In the genomic region with DNA sequence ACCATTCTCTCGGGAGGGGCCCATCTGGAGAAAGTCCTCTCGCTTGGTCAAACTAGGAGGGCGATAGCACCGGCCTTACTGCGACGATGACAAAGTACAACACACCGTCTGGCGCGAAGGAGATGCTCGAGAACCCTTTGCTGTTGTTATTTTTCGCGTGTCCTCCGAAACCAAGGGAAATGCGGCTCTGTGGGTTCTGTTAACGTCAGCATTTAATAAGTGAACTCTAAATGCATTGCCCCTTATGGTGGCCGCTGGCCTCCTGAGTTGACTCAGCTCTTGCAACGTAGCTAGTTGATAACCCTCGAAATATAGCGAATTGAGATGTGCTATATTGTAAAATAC, we compare ENCODE assay signal across 7 cellular contexts. TPM values are rescaled to one million over a fixed set of nuclear protein-coding genes. Genes with fewer than 3 reads are reported as not detected.
DNase-seq lines count a peak whose midpoint lies in the region; ATAC-seq and TF ChIP-seq lines count a peak whose summit lies in the region.

No MANE protein-coding gene starts in this region.

- peak overlapping the region; percentile 15 for H3K9ac ChIP-seq in neural progenitor cell

- TF ChIP-seq CTCF in esophagus muscularis mucosa (IDR thresholded peaks at IDR 0.05) (no peak), neural progenitor cell (IDR thresholded peaks at IDR 0.05) (no peak)

- DNase-seq in EH (ENCODE audit: low read depth) (peak; percentile 51), T-helper 22 cell (ENCODE audit: low read depth) (peak; percentile 51), esophagus muscularis mucosa (ENCODE audit: extremely low spot score) (no peak), neural progenitor cell (ENCODE audit: low spot score) (no peak)
- DNase-seq in stimulated activated naive CD4-positive, alpha-beta T cell treated with Interleukin-2 at 50 U/mL for 16 hours (lab: John Stamatoyannopoulos, UW): no peak

- WGBS in esophagus muscularis mucosa: 2% methylated on average over 19 of the region's 19 CpGs

- intact Hi-C loops in esophagus muscularis mucosa (cut with DNase I): no loop called here

- H3K4me1 ChIP-seq in esophagus muscularis mucosa: peaks cover 23 to 30% (median 27%) of the 10 kb centered on the region in 4 donors
- peaks cover 14% of the 10 kb centered on the region for H3K4me1 ChIP-seq in neural progenitor cell

- H3K4me3 ChIP-seq in esophagus muscularis mucosa (peak overlapping the region; percentile 68 to 97 (median 88)), neural progenitor cell (peak overlapping the region; percentile 84)

- TF ChIP-seq EP300 in esophagus muscularis mucosa (IDR thresholded peaks at IDR 0.05): no peak

- no peaks in the 10 kb centered on the region for H3K9me3 Mint-ChIP-seq in neural progenitor cell

- H3K27ac ChIP-seq in esophagus muscularis mucosa (replicated peaks in 1 of 4) (peak overlapping the region; percentile 90 to 99 (median 97)), neural progenitor cell (no peak overlapping the region)

- H3K27me3 ChIP-seq in esophagus muscularis mucosa (no peaks in the 10 kb centered on the region), neural progenitor cell (no peaks in the 10 kb centered on the region)

- H3K27ac Mint-ChIP-seq in neural progenitor cell: peak overlapping the region; percentile 99

- H3K9me3 ChIP-seq in esophagus muscularis mucosa (no peaks in the 10 kb centered on the region), neural progenitor cell (ENCODE audit: low read depth) (no peaks in the 10 kb centered on the region)

- peak overlapping the region; percentile 89 for H2AFZ ChIP-seq in neural progenitor cell (replicated peaks)

- peaks cover 3% of the 10 kb centered on the region for H3K27me3 Mint-ChIP-seq in neural progenitor cell (ENCODE audit: insufficient read depth, low read depth)

- H3K4me2 ChIP-seq in neural progenitor cell: peak overlapping the region; percentile 97

- peak; percentile 1 for ATAC-seq in HG02981 (IDR thresholded peaks at IDR 0.05; ENCODE audit: unreplicated experiment)
- no peak for ATAC-seq in HG03442 (IDR thresholded peaks at IDR 0.05; ENCODE audit: unreplicated experiment)

- H3K36me3 ChIP-seq in esophagus muscularis mucosa (peaks cover 0 to 5% (median 0%) of the 10 kb centered on the region in 4 donors), neural progenitor cell (no peaks in the 10 kb centered on the region)

- peaks cover 17% of the 10 kb centered on the region for H4K20me1 ChIP-seq in neural progenitor cell (ENCODE audit: low read depth)

- no peak for TF ChIP-seq POLR2A in esophagus muscularis mucosa (IDR thresholded peaks at IDR 0.05; ENCODE audit: low read depth)

- peaks cover 17% of the 10 kb centered on the region for H3K4me1 Mint-ChIP-seq in neural progenitor cell

- peaks cover 26% of the 10 kb centered on the region for H3K79me2 ChIP-seq in neural progenitor cell (ENCODE audit: low read depth)

- peaks cover 8% of the 10 kb centered on the region for H3K36me3 Mint-ChIP-seq in neural progenitor cell

- H3F3A ChIP-seq in neural progenitor cell (ENCODE audit: low read depth): peaks cover 27% of the 10 kb centered on the region

- H3K4me3 Mint-ChIP-seq in neural progenitor cell: peak overlapping the region; percentile 99

RNA-seq across cellular contexts. Expression of a gene that starts 0.6 kb away (rescaled TPM):
- total RNA-seq in esophagus muscularis mucosa (100 to 1,000 TPM in 2 of 4 donors, 10 to 100 TPM in 2; 79.7 to 138 (median 94.2) TPM), neural progenitor cell (ENCODE audit: low replicate concordance) (6.4 and 46.6 TPM in 2 replicates)

RNA-seq across cellular contexts. Expression of a gene that starts 13.5 kb away (rescaled TPM):
- 1 to 10 TPM; 4.2 to 7.1 (median 4.7) TPM for total RNA-seq in esophagus muscularis mucosa
- total RNA-seq in neural progenitor cell (ENCODE audit: low replicate concordance): 4.4 and 6.1 TPM in 2 replicates

Comparison
In these comparisons a context has a peak if more than half of its experiments do, and no peak if none do; other contexts are left out.
1. DNase-seq: peak in EH (single experiment) and T-helper 22 cell (single experiment); none in esophagus muscularis mucosa (single experiment), neural progenitor cell (single experiment) and stimulated activated naive CD4-positive, alpha-beta T cell treated with Interleukin-2 at 50 U/mL for 16 hours (single experiment).